Comparison of ENCODE assay signal across 20 cellular contexts in the genomic region with DNA sequence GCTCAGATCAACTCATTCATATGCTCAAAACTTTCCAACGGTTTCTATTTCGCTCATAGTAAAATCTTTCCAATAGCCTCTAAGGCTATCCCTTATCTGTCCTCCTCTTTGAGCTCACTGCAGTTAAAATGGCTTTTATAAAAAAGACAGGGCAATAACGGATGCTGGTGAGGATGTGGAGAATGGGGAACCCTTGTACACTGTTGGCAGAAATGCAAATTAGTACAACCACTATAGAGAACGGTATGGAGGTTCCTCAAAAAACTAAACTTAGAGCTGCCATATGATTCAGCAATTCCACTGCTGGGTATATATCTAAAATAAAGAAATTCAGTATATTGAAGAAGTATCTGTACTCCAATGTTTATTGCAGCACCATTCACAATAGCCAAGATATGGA.
"Had no signal": no experiment of that assay in that cellular context is flagged by ENCODE, and none has a peak within 500 bp of the region (broad histone marks: within the 10 kb centered on the region; RNA-seq: fewer than 3 reads in every experiment).

No MANE protein-coding gene starts in this region.

- H3K27me3 ChIP-seq: adrenal gland, esophagus muscularis mucosa, gastroesophageal sphincter, heart left ventricle, left lung, neural progenitor cell, transverse colon, uterus had no signal

- H3K4me1 ChIP-seq: adrenal gland, esophagus muscularis mucosa, gastroesophageal sphincter, heart left ventricle, left lung, transverse colon, uterus had no signal

- H3K27ac ChIP-seq: adrenal gland, esophagus muscularis mucosa, gastroesophageal sphincter, heart left ventricle, left lung, neural progenitor cell, transverse colon, uterus had no signal

- H3K9me3 Mint-ChIP-seq: activated naive CD4-positive, alpha-beta T cell treated with anti-CD3 and anti-CD28 coated beads, Interleukin-2, amount 50 U/mL, for 24 hours; neural progenitor cell; T-helper 2 cell treated with Interferon-gamma antibody and Interleukin-4, amounts not matched to agents 5 μg/mL and 100 μg/mL, for 36 hours had no signal

- H3K9ac ChIP-seq: neural progenitor cell had no signal

- H3K4me3 Mint-ChIP-seq: activated naive CD4-positive, alpha-beta T cell treated with anti-CD3 and anti-CD28 coated beads, Interleukin-2, amount 50 U/mL, for 24 hours; activated T-cell treated with anti-CD3 and anti-CD28 coated beads, Interleukin-2, amount 50 U/mL, for 72 hours; neural progenitor cell; T-helper 2 cell treated with Interferon-gamma antibody and Interleukin-4, amounts not matched to agents 5 μg/mL and 100 μg/mL, for 36 hours had no signal

- H3K4me1 Mint-ChIP-seq: activated naive CD4-positive, alpha-beta T cell treated with anti-CD3 and anti-CD28 coated beads, Interleukin-2, amount 50 U/mL, for 24 hours; neural progenitor cell had no signal

- H3K36me3 ChIP-seq: adrenal gland, esophagus muscularis mucosa, heart left ventricle, left lung, neural progenitor cell, transverse colon, uterus had no signal

- H3K4me3 ChIP-seq: adrenal gland, esophagus muscularis mucosa, gastroesophageal sphincter, heart left ventricle, left lung, neural progenitor cell, transverse colon, uterus had no signal

- DNase-seq: activated CD4-positive, CD25-positive, alpha-beta regulatory T cell treated with anti-CD3 and anti-CD28 coated beads, Interleukin-2, amount 50 U/mL, for 72 hours; activated effector memory CD4-positive, alpha-beta T cell treated with anti-CD3 and anti-CD28 coated beads, Interleukin-2, amount 50 U/mL, for 16 hours; activated T-cell treated with anti-CD3 and anti-CD28 coated beads, Interleukin-2, amount 50 U/mL, for 72 hours; adrenal gland; cerebellar nuclear complex; effector CD4-positive, alpha-beta T cell; heart left ventricle; kidney; left lung; mammary epithelial cell; stimulated activated naive CD8-positive, alpha-beta T cell treated with anti-CD3 and anti-CD28 coated beads, Interleukin-15, Interleukin-2, amounts not matched to agents 100 U/mL and 50 U/mL, for 24 hours; substantia nigra; transverse colon; uterus had no signal

- H3K4me2 ChIP-seq: neural progenitor cell had no signal

- H3K9me3 ChIP-seq: adrenal gland, esophagus muscularis mucosa, gastroesophageal sphincter, heart left ventricle, left lung, transverse colon, uterus had no signal

- H3K27me3 Mint-ChIP-seq: activated naive CD4-positive, alpha-beta T cell treated with anti-CD3 and anti-CD28 coated beads, Interleukin-2, amount 50 U/mL, for 24 hours; progenitor cell of endocrine pancreas had no signal

- H3K27ac Mint-ChIP-seq: activated naive CD4-positive, alpha-beta T cell treated with anti-CD3 and anti-CD28 coated beads, Interleukin-2, amount 50 U/mL, for 24 hours; activated T-cell treated with anti-CD3 and anti-CD28 coated beads, Interleukin-2, amount 50 U/mL, for 72 hours; neural progenitor cell; progenitor cell of endocrine pancreas; T-helper 2 cell treated with Interferon-gamma antibody and Interleukin-4, amounts not matched to agents 5 μg/mL and 100 μg/mL, for 36 hours had no signal

- ATAC-seq: activated T-cell treated with anti-CD3 and anti-CD28 coated beads, Interleukin-2, amount 50 U/mL, for 72 hours; gastroesophageal sphincter; heart left ventricle; left lung; stimulated activated naive CD8-positive, alpha-beta T cell treated with anti-CD3 and anti-CD28 coated beads, Interleukin-15, Interleukin-2, amounts not matched to agents 100 U/mL and 50 U/mL, for 24 hours had no signal

- H3K36me3 Mint-ChIP-seq: neural progenitor cell had no signal
